1 cellular context compared by ENCODE assay signal in the genomic region with DNA sequence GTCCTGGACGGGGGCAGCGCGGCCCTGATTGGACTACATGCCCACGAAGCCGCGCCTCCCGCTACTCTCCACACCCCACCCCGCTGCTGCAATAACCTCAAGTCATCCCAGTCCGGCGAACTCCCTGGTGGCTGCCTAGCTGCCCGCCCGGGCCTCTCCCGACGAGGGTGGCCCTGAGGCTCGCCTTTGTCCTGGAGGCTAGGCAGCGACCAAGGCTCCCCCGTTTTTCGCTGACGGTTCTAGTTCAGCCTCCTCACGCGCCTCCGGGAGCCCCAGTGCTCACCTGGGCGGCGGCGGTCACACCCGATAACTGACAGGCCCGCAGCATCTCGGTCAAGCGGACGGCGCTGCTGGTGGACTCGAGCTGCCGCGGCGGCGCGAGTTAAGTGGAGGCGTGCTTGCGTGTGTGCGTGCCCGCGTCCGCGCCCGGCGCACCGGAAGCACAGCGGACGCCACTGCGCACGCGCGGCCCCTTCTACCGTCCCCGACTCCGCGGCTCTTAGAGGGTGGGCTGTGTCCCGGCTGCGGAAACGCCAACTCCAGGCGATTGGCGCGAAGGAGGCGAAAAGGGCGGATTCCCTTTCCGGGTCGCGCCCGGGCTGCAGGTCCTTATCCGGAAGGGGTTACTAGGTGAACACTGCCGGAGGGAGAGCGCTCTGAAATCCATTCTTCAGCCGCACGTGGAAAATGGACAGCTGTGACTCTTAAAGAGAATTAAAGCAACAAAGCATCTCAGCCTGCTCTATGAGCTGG.
TF ChIP-seq lines count a peak whose summit lies in the region.

A gene (minus strand): TSS at position 408 of the 753 bp plus-strand sequence. CDS start 80 bp downstream, at position 328.

TF ChIP-seq in K562, 482 proteins besides CTCF, POLR2A, EP300 and RAD21 (continued from another document and continues in another):
- TF ChIP-seq, protein P1, sequence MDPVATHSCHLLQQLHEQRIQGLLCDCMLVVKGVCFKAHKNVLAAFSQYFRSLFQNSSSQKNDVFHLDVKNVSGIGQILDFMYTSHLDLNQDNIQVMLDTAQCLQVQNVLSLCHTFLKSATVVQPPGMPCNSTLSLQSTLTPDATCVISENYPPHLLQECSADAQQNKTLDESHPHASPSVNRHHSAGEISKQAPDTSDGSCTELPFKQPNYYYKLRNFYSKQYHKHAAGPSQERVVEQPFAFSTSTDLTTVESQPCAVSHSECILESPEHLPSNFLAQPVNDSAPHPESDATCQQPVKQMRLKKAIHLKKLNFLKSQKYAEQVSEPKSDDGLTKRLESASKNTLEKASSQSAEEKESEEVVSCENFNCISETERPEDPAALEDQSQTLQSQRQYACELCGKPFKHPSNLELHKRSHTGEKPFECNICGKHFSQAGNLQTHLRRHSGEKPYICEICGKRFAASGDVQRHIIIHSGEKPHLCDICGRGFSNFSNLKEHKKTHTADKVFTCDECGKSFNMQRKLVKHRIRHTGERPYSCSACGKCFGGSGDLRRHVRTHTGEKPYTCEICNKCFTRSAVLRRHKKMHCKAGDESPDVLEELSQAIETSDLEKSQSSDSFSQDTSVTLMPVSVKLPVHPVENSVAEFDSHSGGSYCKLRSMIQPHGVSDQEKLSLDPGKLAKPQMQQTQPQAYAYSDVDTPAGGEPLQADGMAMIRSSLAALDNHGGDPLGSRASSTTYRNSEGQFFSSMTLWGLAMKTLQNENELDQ (CRISPR knock-in tag; IDR thresholded peaks at IDR 0.05; ENCODE audit: borderline replicate concordance), result no peak
- TF ChIP-seq NCOA6 (IDR thresholded peaks at IDR 0.05) (peak; percentile 88), ZFP36 (IDR thresholded peaks at IDR 0.05; ENCODE audit: low read depth, low read length, partially characterized antibody) (no peak), ZBTB17 (CRISPR knock-in tag; IDR thresholded peaks at IDR 0.05) (peak; percentile 74), SREBF2 (CRISPR knock-in tag; IDR thresholded peaks at IDR 0.05) (no peak), YY1 (IDR thresholded peaks at IDR 0.05; ENCODE audit: borderline replicate concordance in 1 of 3, control insufficient read depth in 1 of 3, extremely low read depth in 1 of 3, insufficient read depth in 3 of 3, insufficient read length in 1 of 3, insufficient replicate concordance in 2 of 3, low read depth in 1 of 3, low read length in 2 of 3) (peak in 1 of 3 experiments; percentile 68), BRD4 (IDR thresholded peaks at IDR 0.05) (peak; percentile 27; the same call in 1 of the 2 replicates), ERF (CRISPR knock-in tag; IDR thresholded peaks at IDR 0.05) (peak; percentile 88), MAZ (CRISPR knock-in tag; conservative IDR thresholded peaks at IDR 0.05 in 1 of 2, IDR thresholded peaks at IDR 0.05 in 1 of 2) (peak; percentile 87 to 90), SREBF1 (IDR thresholded peaks at IDR 0.05; ENCODE audit: borderline replicate concordance, low read depth, low read length) (no peak), ZNF124 (CRISPR knock-in tag; IDR thresholded peaks at IDR 0.05) (no peak), HIVEP1 (CRISPR knock-in tag; IDR thresholded peaks at IDR 0.05) (0 out of 2 replicates have a peak, but pooled peaks have one; percentile 39), PCBP2 (IDR thresholded peaks at IDR 0.05; ENCODE audit: low read depth, low read length, poor library complexity, severe bottlenecking) (no peak), CCAR2 (IDR thresholded peaks at IDR 0.05; ENCODE audit: low read depth, low read length) (no peak), POLR2G (IDR thresholded peaks at IDR 0.05; ENCODE audit: low read depth, low read length) (peak; percentile 99), PYGO2 (tag; IDR thresholded peaks at IDR 0.05) (no peak), ZNF197 (CRISPR knock-in tag; IDR thresholded peaks at IDR 0.05; ENCODE audit: low read depth) (no peak), NFE2 (IDR thresholded peaks at IDR 0.05; ENCODE audit: low read depth) (peak; percentile 81)
- TF ChIP-seq, protein P2, sequence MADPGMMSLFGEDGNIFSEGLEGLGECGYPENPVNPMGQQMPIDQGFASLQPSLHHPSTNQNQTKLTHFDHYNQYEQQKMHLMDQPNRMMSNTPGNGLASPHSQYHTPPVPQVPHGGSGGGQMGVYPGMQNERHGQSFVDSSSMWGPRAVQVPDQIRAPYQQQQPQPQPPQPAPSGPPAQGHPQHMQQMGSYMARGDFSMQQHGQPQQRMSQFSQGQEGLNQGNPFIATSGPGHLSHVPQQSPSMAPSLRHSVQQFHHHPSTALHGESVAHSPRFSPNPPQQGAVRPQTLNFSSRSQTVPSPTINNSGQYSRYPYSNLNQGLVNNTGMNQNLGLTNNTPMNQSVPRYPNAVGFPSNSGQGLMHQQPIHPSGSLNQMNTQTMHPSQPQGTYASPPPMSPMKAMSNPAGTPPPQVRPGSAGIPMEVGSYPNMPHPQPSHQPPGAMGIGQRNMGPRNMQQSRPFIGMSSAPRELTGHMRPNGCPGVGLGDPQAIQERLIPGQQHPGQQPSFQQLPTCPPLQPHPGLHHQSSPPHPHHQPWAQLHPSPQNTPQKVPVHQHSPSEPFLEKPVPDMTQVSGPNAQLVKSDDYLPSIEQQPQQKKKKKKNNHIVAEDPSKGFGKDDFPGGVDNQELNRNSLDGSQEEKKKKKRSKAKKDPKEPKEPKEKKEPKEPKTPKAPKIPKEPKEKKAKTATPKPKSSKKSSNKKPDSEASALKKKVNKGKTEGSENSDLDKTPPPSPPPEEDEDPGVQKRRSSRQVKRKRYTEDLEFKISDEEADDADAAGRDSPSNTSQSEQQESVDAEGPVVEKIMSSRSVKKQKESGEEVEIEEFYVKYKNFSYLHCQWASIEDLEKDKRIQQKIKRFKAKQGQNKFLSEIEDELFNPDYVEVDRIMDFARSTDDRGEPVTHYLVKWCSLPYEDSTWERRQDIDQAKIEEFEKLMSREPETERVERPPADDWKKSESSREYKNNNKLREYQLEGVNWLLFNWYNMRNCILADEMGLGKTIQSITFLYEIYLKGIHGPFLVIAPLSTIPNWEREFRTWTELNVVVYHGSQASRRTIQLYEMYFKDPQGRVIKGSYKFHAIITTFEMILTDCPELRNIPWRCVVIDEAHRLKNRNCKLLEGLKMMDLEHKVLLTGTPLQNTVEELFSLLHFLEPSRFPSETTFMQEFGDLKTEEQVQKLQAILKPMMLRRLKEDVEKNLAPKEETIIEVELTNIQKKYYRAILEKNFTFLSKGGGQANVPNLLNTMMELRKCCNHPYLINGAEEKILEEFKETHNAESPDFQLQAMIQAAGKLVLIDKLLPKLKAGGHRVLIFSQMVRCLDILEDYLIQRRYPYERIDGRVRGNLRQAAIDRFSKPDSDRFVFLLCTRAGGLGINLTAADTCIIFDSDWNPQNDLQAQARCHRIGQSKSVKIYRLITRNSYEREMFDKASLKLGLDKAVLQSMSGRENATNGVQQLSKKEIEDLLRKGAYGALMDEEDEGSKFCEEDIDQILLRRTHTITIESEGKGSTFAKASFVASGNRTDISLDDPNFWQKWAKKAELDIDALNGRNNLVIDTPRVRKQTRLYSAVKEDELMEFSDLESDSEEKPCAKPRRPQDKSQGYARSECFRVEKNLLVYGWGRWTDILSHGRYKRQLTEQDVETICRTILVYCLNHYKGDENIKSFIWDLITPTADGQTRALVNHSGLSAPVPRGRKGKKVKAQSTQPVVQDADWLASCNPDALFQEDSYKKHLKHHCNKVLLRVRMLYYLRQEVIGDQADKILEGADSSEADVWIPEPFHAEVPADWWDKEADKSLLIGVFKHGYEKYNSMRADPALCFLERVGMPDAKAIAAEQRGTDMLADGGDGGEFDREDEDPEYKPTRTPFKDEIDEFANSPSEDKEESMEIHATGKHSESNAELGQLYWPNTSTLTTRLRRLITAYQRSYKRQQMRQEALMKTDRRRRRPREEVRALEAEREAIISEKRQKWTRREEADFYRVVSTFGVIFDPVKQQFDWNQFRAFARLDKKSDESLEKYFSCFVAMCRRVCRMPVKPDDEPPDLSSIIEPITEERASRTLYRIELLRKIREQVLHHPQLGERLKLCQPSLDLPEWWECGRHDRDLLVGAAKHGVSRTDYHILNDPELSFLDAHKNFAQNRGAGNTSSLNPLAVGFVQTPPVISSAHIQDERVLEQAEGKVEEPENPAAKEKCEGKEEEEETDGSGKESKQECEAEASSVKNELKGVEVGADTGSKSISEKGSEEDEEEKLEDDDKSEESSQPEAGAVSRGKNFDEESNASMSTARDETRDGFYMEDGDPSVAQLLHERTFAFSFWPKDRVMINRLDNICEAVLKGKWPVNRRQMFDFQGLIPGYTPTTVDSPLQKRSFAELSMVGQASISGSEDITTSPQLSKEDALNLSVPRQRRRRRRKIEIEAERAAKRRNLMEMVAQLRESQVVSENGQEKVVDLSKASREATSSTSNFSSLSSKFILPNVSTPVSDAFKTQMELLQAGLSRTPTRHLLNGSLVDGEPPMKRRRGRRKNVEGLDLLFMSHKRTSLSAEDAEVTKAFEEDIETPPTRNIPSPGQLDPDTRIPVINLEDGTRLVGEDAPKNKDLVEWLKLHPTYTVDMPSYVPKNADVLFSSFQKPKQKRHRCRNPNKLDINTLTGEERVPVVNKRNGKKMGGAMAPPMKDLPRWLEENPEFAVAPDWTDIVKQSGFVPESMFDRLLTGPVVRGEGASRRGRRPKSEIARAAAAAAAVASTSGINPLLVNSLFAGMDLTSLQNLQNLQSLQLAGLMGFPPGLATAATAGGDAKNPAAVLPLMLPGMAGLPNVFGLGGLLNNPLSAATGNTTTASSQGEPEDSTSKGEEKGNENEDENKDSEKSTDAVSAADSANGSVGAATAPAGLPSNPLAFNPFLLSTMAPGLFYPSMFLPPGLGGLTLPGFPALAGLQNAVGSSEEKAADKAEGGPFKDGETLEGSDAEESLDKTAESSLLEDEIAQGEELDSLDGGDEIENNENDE (IDR thresholded peaks at IDR 0.05; ENCODE audit: low read depth, low read length), result no peak
- TF ChIP-seq, protein P3, sequence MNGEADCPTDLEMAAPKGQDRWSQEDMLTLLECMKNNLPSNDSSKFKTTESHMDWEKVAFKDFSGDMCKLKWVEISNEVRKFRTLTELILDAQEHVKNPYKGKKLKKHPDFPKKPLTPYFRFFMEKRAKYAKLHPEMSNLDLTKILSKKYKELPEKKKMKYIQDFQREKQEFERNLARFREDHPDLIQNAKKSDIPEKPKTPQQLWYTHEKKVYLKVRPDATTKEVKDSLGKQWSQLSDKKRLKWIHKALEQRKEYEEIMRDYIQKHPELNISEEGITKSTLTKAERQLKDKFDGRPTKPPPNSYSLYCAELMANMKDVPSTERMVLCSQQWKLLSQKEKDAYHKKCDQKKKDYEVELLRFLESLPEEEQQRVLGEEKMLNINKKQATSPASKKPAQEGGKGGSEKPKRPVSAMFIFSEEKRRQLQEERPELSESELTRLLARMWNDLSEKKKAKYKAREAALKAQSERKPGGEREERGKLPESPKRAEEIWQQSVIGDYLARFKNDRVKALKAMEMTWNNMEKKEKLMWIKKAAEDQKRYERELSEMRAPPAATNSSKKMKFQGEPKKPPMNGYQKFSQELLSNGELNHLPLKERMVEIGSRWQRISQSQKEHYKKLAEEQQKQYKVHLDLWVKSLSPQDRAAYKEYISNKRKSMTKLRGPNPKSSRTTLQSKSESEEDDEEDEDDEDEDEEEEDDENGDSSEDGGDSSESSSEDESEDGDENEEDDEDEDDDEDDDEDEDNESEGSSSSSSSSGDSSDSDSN (IDR thresholded peaks at IDR 0.05; ENCODE audit: borderline replicate concordance in 1 of 2, low read depth in 2 of 2, low read length in 2 of 2), result 0 out of 4 replicates have a peak, but pooled peaks have one; percentile 4 to 22
- TF ChIP-seq, protein P4, sequence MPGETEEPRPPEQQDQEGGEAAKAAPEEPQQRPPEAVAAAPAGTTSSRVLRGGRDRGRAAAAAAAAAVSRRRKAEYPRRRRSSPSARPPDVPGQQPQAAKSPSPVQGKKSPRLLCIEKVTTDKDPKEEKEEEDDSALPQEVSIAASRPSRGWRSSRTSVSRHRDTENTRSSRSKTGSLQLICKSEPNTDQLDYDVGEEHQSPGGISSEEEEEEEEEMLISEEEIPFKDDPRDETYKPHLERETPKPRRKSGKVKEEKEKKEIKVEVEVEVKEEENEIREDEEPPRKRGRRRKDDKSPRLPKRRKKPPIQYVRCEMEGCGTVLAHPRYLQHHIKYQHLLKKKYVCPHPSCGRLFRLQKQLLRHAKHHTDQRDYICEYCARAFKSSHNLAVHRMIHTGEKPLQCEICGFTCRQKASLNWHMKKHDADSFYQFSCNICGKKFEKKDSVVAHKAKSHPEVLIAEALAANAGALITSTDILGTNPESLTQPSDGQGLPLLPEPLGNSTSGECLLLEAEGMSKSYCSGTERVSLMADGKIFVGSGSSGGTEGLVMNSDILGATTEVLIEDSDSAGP (CRISPR knock-in tag; IDR thresholded peaks at IDR 0.05), result no peak
- TF ChIP-seq, protein P5, sequence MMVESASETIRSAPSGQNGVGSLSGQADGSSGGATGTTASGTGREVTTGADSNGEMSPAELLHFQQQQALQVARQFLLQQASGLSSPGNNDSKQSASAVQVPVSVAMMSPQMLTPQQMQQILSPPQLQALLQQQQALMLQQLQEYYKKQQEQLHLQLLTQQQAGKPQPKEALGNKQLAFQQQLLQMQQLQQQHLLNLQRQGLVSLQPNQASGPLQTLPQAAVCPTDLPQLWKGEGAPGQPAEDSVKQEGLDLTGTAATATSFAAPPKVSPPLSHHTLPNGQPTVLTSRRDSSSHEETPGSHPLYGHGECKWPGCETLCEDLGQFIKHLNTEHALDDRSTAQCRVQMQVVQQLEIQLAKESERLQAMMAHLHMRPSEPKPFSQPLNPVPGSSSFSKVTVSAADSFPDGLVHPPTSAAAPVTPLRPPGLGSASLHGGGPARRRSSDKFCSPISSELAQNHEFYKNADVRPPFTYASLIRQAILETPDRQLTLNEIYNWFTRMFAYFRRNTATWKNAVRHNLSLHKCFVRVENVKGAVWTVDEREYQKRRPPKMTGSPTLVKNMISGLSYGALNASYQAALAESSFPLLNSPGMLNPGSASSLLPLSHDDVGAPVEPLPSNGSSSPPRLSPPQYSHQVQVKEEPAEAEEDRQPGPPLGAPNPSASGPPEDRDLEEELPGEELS (CRISPR knock-in tag; IDR thresholded peaks at IDR 0.05; ENCODE audit: borderline replicate concordance), result no peak; the same call in 1 of the 2 replicates
- TF ChIP-seq, protein P6, sequence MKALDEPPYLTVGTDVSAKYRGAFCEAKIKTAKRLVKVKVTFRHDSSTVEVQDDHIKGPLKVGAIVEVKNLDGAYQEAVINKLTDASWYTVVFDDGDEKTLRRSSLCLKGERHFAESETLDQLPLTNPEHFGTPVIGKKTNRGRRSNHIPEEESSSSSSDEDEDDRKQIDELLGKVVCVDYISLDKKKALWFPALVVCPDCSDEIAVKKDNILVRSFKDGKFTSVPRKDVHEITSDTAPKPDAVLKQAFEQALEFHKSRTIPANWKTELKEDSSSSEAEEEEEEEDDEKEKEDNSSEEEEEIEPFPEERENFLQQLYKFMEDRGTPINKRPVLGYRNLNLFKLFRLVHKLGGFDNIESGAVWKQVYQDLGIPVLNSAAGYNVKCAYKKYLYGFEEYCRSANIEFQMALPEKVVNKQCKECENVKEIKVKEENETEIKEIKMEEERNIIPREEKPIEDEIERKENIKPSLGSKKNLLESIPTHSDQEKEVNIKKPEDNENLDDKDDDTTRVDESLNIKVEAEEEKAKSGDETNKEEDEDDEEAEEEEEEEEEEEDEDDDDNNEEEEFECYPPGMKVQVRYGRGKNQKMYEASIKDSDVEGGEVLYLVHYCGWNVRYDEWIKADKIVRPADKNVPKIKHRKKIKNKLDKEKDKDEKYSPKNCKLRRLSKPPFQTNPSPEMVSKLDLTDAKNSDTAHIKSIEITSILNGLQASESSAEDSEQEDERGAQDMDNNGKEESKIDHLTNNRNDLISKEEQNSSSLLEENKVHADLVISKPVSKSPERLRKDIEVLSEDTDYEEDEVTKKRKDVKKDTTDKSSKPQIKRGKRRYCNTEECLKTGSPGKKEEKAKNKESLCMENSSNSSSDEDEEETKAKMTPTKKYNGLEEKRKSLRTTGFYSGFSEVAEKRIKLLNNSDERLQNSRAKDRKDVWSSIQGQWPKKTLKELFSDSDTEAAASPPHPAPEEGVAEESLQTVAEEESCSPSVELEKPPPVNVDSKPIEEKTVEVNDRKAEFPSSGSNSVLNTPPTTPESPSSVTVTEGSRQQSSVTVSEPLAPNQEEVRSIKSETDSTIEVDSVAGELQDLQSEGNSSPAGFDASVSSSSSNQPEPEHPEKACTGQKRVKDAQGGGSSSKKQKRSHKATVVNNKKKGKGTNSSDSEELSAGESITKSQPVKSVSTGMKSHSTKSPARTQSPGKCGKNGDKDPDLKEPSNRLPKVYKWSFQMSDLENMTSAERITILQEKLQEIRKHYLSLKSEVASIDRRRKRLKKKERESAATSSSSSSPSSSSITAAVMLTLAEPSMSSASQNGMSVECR (CRISPR knock-in tag; IDR thresholded peaks at IDR 0.05), result peak; percentile 70
